12 cellular contexts compared by ENCODE assay signal in genomic region chr3:58036287-58037032, GRCh38. TPM values are rescaled to one million over a fixed set of nuclear protein-coding genes. Genes with fewer than 3 reads are reported as not detected.
DNase-seq lines count a peak whose midpoint lies in the region; ATAC-seq, FAIRE-seq and TF ChIP-seq lines count a peak whose summit lies in the region.
"Had no signal": no experiment of that assay in that cellular context is flagged by ENCODE, and none has a peak within 500 bp of the region (broad histone marks: within the 10 kb centered on the region; RNA-seq: fewer than 3 reads in every experiment).

No MANE protein-coding gene starts in this region.

- TF ChIP-seq EP300 in A549 (IDR thresholded peaks at IDR 0.05) = no peak
- TF ChIP-seq EP300 in HepG2 (IDR thresholded peaks at IDR 0.05; ENCODE audit: low read depth in 2 of 2, low read length in 2 of 2) = no peak
- TF ChIP-seq EP300 in HepG2 (CRISPR knock-in tag; IDR thresholded peaks at IDR 0.05; ENCODE audit: borderline replicate concordance) = no peak

- no TSS peak for BruUV-seq in HepG2 (replicated peaks; lab: Mats Ljungman, UMichigan)

- H3K9me3 ChIP-seq in A549 (no peaks in the 10 kb centered on the region), HEK293 (ENCODE audit: control insufficient read depth, insufficient read depth, low read depth, low read length) (no peaks in the 10 kb centered on the region), HepG2 (ENCODE audit: low read length) (no peaks in the 10 kb centered on the region)

- no peak overlapping the region for H3K9ac ChIP-seq in HepG2 (ENCODE audit: insufficient read depth, low read depth, low read length)
- H3K9ac ChIP-seq: neural progenitor cell had no signal

- TF ChIP-seq POLR2A in A549 (IDR thresholded peaks at IDR 0.05; ENCODE audit: low read length) (no peak), HepG2 (IDR thresholded peaks at IDR 0.05; ENCODE audit: insufficient read depth in 1 of 2, low read depth in 2 of 2, low read length in 2 of 2) (no peak)

- peaks cover 98% of the 10 kb centered on the region for H3K79me2 ChIP-seq in HepG2 (ENCODE audit: insufficient read depth, low read length)

- H3K27ac ChIP-seq in A549 (no peak overlapping the region), HEK293 (ENCODE audit: extremely low read depth, low read depth, low read length) (no peak overlapping the region), caudate nucleus (ENCODE audit: low read depth, low read length) (peak overlapping the region; percentile 18), HepG2 (ENCODE audit: extremely low read length, insufficient read depth, low read length) (no peak overlapping the region)
- H3K27ac ChIP-seq: neural progenitor cell had no signal

- H3K4me3 ChIP-seq in A549 (no peak overlapping the region), HEK293 (ENCODE audit: low read depth, low read length) (no peak overlapping the region), HepG2 (replicated peaks in 1 of 3; ENCODE audit: insufficient read depth in 1 of 3, low read depth in 2 of 3, low read length in 3 of 3) (no peak overlapping the region)
- H3K4me3 ChIP-seq: neural progenitor cell had no signal

- no peaks in the 10 kb centered on the region for H3K36me3 Mint-ChIP-seq in naive B cell
- H3K36me3 Mint-ChIP-seq: neural progenitor cell had no signal

- H3K4me1 Mint-ChIP-seq in naive B cell = peaks cover 13 to 51% (median 37%) of the 10 kb centered on the region in 3 donors

- ATAC-seq in A549 (no peak), naive B cell (ENCODE audit: low read depth in 2 of 2) (no peak), HepG2 (no peak)
- ATAC-seq: activated CD8-positive, alpha-beta T cell treated with anti-CD3 and anti-CD28 coated beads for 36 hours had no signal

- peak overlapping the region in 1 of 8 donors; percentile 57 for H3K4me3 Mint-ChIP-seq in naive B cell
- H3K4me3 Mint-ChIP-seq: neural progenitor cell had no signal

- H3K36me3 ChIP-seq in HEK293 (ENCODE audit: control insufficient read depth in 2 of 2, insufficient read depth in 1 of 2, low read length in 2 of 2) (no peaks in the 10 kb centered on the region), HepG2 (replicated peaks in 1 of 2; ENCODE audit: control insufficient read depth in 1 of 2, insufficient read depth in 2 of 2, low read length in 2 of 2) (peaks cover 0 to 21% of the 10 kb centered on the region in 2 experiments; a peak in 4 of 5 replicates)
- H3K36me3 ChIP-seq: neural progenitor cell had no signal

- H3K4me1 ChIP-seq in A549 = peaks cover 97% of the 10 kb centered on the region
- H3K4me1 ChIP-seq in HEK293 (ENCODE audit: control insufficient read depth, insufficient read depth, low read length) = peaks cover 14% of the 10 kb centered on the region
- peaks cover 98% of the 10 kb centered on the region for H3K4me1 ChIP-seq in HepG2 (ENCODE audit: insufficient read depth, low read length)

- whole genome bisulfite sequencing in A549 (ENCODE audit: missing lambda C conversion rate) = 68% methylated on average over 8 of the region's 8 CpGs
- WGBS in HepG2 (ENCODE audit: low lambda C conversion rate) = 90% methylated on average over 7 of the region's 8 CpGs

- DNase-seq in A549 (ENCODE audit: low read depth in 1 of 2, low spot score in 1 of 2) (no peak), caudate nucleus (lab: John Stamatoyannopoulos, UW) (peak in 2 of 61 donors; percentile 6 to 13), naive B cell (no peak), GM13976 (ENCODE audit: low spot score) (no peak), NCI-H748 treated with DMSO at 0.1 percent for 48 hours (lab: John Stamatoyannopoulos, UW) (no peak), HepG2 (ENCODE audit: low spot score) (no peak), hepatic stellate cell (ENCODE audit: low spot score) (no peak)
- DNase-seq: activated CD8-positive, alpha-beta T cell treated with anti-CD3 and anti-CD28 coated beads for 36 hours; NCI-H2171 treated with DMSO at 0.1 percent for 48 hours; stimulated activated CD4-positive, alpha-beta T cell treated with anti-CD3 and anti-CD28 coated beads, Interleukin-12 subunit alpha, Interleukin-12 subunit beta, amount 100 ng/mL, for 4 hours had no signal

- POLR2A ChIA-PET in A549 (lab: Yijun Ruan, JAX) = interaction anchor here (0.6 kb wide), 1 partner anchor 19 kb away, joined by 6 read pairs; no protein-coding TSS in a partner anchor
- POLR2A ChIA-PET in HEK293 (lab: Yijun Ruan, JAX) = interaction anchor here (1.0 kb wide), 1 partner anchor 25 kb away, joined by 3 read pairs; no protein-coding TSS in a partner anchor
- POLR2A ChIA-PET in HepG2 (lab: Yijun Ruan, JAX) = interaction anchor here (0.9 kb wide), 1 partner anchor 13 kb away, joined by 3 read pairs; no protein-coding TSS in a partner anchor

- H2AFZ ChIP-seq in HepG2 (ENCODE audit: low read length) = no peak overlapping the region
- H2AFZ ChIP-seq: neural progenitor cell had no signal

- TF ChIP-seq CTCF in A549 (IDR thresholded peaks at IDR 0.05) (no peak), HEK293 (tag by site-specific recombination; IDR thresholded peaks at IDR 0.05) (no peak), GM13976 (IDR thresholded peaks at IDR 0.05; ENCODE audit: borderline replicate concordance, control extremely low read depth, extremely low read depth, insufficient read depth, missing control alignments) (no peak), HepG2 (CRISPR knock-in tag; IDR thresholded peaks at IDR 0.05) (no peak)

- intact Hi-C loops in HepG2 (cut with micrococcal nuclease; ENCODE audit: unreplicated experiment) = no loop called here

- no peaks in the 10 kb centered on the region for H3K9me3 Mint-ChIP-seq in naive B cell
- H3K9me3 Mint-ChIP-seq: activated CD8-positive, alpha-beta T cell treated with anti-CD3 and anti-CD28 coated beads for 36 hours; neural progenitor cell had no signal

- CTCF ChIA-PET in A549 (lab: Yijun Ruan, JAX) = interaction anchor here (0.6 kb wide), 1 partner anchor 28 kb away, joined by 3 read pairs; no protein-coding TSS in a partner anchor
- CTCF ChIA-PET in HEK293 (lab: Yijun Ruan, JAX) = no interaction called here
- CTCF ChIA-PET in HepG2 (lab: Yijun Ruan, JAX; ENCODE audit: low intra/inter-chr PET ratio, low total read pairs) = no interaction called here

- no peaks in the 10 kb centered on the region for H3K27me3 Mint-ChIP-seq in naive B cell
- H3K27me3 Mint-ChIP-seq: activated CD8-positive, alpha-beta T cell treated with anti-CD3 and anti-CD28 coated beads for 36 hours had no signal

- FAIRE-seq in A549 (lab: Jason Lieb, UNC) (no peak), HepG2 (lab: Jason Lieb, UNC) (no peak)

- in situ Hi-C loops in GM13976 (cut with MboI; ENCODE audit: low sequenced_read_pairs, unreplicated experiment) (no loop called here), HepG2 (cut with HindIII; ENCODE audit: extremely low pct_ligation_motif_present, low pct_unique_long_range_greater_than_20kb) (no loop called here)

- 0 out of 3 replicates have a peak overlapping the region, but pooled peaks have one; percentile 34 for H3K4me2 ChIP-seq in A549
- H3K4me2 ChIP-seq in HepG2 (ENCODE audit: low read depth, low read length) = no peak overlapping the region
- H3K4me2 ChIP-seq: neural progenitor cell had no signal

- no peaks in the 10 kb centered on the region for H3K27me3 ChIP-seq in HepG2 (ENCODE audit: control insufficient read depth in 1 of 2, insufficient read depth in 2 of 2, low read length in 2 of 2)
- H3K27me3 ChIP-seq: neural progenitor cell had no signal

- TF ChIP-seq RAD21 in A549 (conservative IDR thresholded peaks at IDR 0.05 in 1 of 2, IDR thresholded peaks at IDR 0.05 in 1 of 2) (no peak), HepG2 (CRISPR knock-in tag; IDR thresholded peaks at IDR 0.05) (no peak)

- peak overlapping the region in 4 of 6 donors; percentile 96 to 99 (median 98) for H3K27ac Mint-ChIP-seq in naive B cell
- H3K27ac Mint-ChIP-seq: neural progenitor cell had no signal

- peaks cover 92% of the 10 kb centered on the region for H4K20me1 ChIP-seq in HepG2 (ENCODE audit: insufficient read depth, low read length)

TF ChIP-seq in A549, 52 proteins besides CTCF, POLR2A, EP300 and RAD21 (continues in another document):
- no peak for TF ChIP-seq CHD2 (IDR thresholded peaks at IDR 0.05; ENCODE audit: low read length, partially characterized antibody)

TF ChIP-seq in HEK293, 187 proteins besides CTCF, POLR2A, EP300 and RAD21 (continues in another document):
- peak; percentile 47 for TF ChIP-seq GLIS1 (tag by site-specific recombination; IDR thresholded peaks at IDR 0.05)

TF ChIP-seq in HepG2, 621 proteins besides CTCF, POLR2A, EP300 and RAD21 (continues in another document):
- TF ChIP-seq KDM2A (CRISPR knock-in tag; IDR thresholded peaks at IDR 0.05; ENCODE audit: borderline replicate concordance, low read depth) = no peak
- no peak for TF ChIP-seq ZSCAN22 (CRISPR knock-in tag; IDR thresholded peaks at IDR 0.05)

RNA-seq across cellular contexts. Expression of gene FLNB, which starts 28.2 kb away (rescaled TPM):
- polyA plus RNA-seq in A549 (2011; rRNA removed) (387 and 439 TPM in 2 replicates), A549 (2017; fragmentation: RNase III; extraction: RNeasy Plus Mini Kit Qiagen cat#74134 plus additional on column Dnase treatment) (235 to 282 TPM (median 257 TPM) in 3 replicates), naive B cell (ENCODE audit: low read depth in 6 of 6) (10 to 100 TPM in 3 of 6 donors, 1 to 10 TPM in 3; 3.2 to 14.6 (median 9.7) TPM), HepG2 (2011; rRNA removed) (106 and 126 TPM in 2 replicates)
- 153 and 161 TPM in 2 replicates for polyA plus RNA-seq in A549 (2012; cell fraction: cytosol; rRNA removed)
- polyA plus RNA-seq in A549 (2012; cell fraction: nucleus; rRNA removed) = 1,973 and 2,223 TPM in 2 replicates
- polyA minus RNA-seq in A549 (2011; rRNA and poly(A)+ RNA removed) = 1,159 and 1,213 TPM in 2 replicates
- total RNA-seq in HepG2 (2016; rRNA removed; fragmentation: Illumina TruSeq; extraction: Trizol) = 48.8 and 130 TPM in 2 replicates
- 13.1 and 13.3 TPM in 2 replicates for total RNA-seq in HepG2 (2016; cell fraction: cytosol; rRNA removed; fragmentation: Illumina TruSeq; extraction: Trizol; ENCODE audit: low read depth)
- 39.2 and 136 TPM in 2 replicates for total RNA-seq in HepG2 (2016; cell fraction: insoluble cytoplasmic fraction; rRNA removed; fragmentation: Illumina TruSeq; extraction: Trizol)
- 18.9 and 22.5 TPM in 2 replicates for total RNA-seq in HepG2 (2016; cell fraction: membrane; rRNA removed; fragmentation: Illumina TruSeq; extraction: Trizol)
- total RNA-seq in HepG2 (2016; cell fraction: nucleus; rRNA removed; fragmentation: Illumina TruSeq; extraction: Trizol) = 211 and 228 TPM in 2 replicates
- polyA plus RNA-seq in HepG2 (2011; cell fraction: cytosol; rRNA removed) = 92.4 and 98.4 TPM in 2 replicates
- polyA plus RNA-seq in HepG2 (2011; cell fraction: nucleus; rRNA removed) = 739 and 796 TPM in 2 replicates
- 198 and 216 TPM in 2 replicates for polyA plus RNA-seq in HepG2 (2012)
- 8.9 and 9.6 TPM in 2 replicates for polyA plus RNA-seq in HepG2 (2016; cell fraction: cytosol; fragmentation: Illumina TruSeq; extraction: Trizol; ENCODE audit: low read depth)
- 41.9 and 44.7 TPM in 2 replicates for polyA plus RNA-seq in HepG2 (2016; cell fraction: insoluble cytoplasmic fraction; fragmentation: Illumina TruSeq; extraction: Trizol; ENCODE audit: low read depth)
- polyA plus RNA-seq in HepG2 (2016; cell fraction: membrane; fragmentation: Illumina TruSeq; extraction: Trizol; ENCODE audit: low read depth) = 15.4 and 16.3 TPM in 2 replicates
- polyA plus RNA-seq in HepG2 (2016; cell fraction: nucleus; fragmentation: Illumina TruSeq; extraction: Trizol; ENCODE audit: insufficient read depth, low read depth) = 270 and 279 TPM in 2 replicates
- 277 and 558 TPM in 2 replicates for polyA minus RNA-seq in HepG2 (2011; rRNA and poly(A)+ RNA removed; ENCODE audit: low replicate concordance)
- polyA minus RNA-seq in HepG2 (2011; cell fraction: cytosol; rRNA and poly(A)+ RNA removed) = 259 and 274 TPM in 2 replicates
- 831 and 1,056 TPM in 2 replicates for polyA minus RNA-seq in HepG2 (2011; cell fraction: nucleus; rRNA and poly(A)+ RNA removed)
